ENCODE assay signal across 23 cellular contexts in genomic region chr7:84187087-84187805, GRCh38. TPM values are rescaled to one million over a fixed set of nuclear protein-coding genes. Genes with fewer than 3 reads are reported as not detected.
A peak's percentile ranks its signal among the peaks of the same experiment; 100 is the strongest.
DNase-seq lines count a peak whose midpoint lies in the region; ATAC-seq, FAIRE-seq and TF ChIP-seq lines count a peak whose summit lies in the region.
"Had no signal": no experiment of that assay in that cellular context is flagged by ENCODE, and none has a peak within 500 bp of the region (broad histone marks: within the 10 kb centered on the region; RNA-seq: fewer than 3 reads in every experiment).

No MANE protein-coding gene starts in this region.

- H3K27me3 ChIP-seq in RWPE2 (ENCODE audit: insufficient read depth, poor library complexity, severe bottlenecking) (no peaks in the 10 kb centered on the region), smooth muscle cell (ENCODE audit: low read depth) (no peaks in the 10 kb centered on the region)
- H3K27me3 ChIP-seq: neutrophil, right lobe of liver, thyroid gland had no signal

- peaks cover 19% of the 10 kb centered on the region for H3K79me2 ChIP-seq in smooth muscle cell (ENCODE audit: low read depth)

- H3K4me1 ChIP-seq in RWPE2 (ENCODE audit: insufficient read depth, poor library complexity, severe bottlenecking): peaks cover 49% of the 10 kb centered on the region
- peaks cover 46% of the 10 kb centered on the region for H3K4me1 ChIP-seq in smooth muscle cell (ENCODE audit: low read depth)
- H3K4me1 ChIP-seq: right lobe of liver, thyroid gland had no signal

- H3K9me3 ChIP-seq in RWPE2 (ENCODE audit: severe bottlenecking) (no peaks in the 10 kb centered on the region), smooth muscle cell (replicated peaks; ENCODE audit: low read depth) (no peaks in the 10 kb centered on the region)
- H3K9me3 ChIP-seq: neutrophil, right lobe of liver, thyroid gland had no signal

- peak overlapping the region; percentile 74 for H3K4me2 ChIP-seq in smooth muscle cell

- FAIRE-seq in GM19239 (lab: Jason Lieb, UNC): no peak
- FAIRE-seq: GM12891, K562 had no signal

- H3K27ac Mint-ChIP-seq in activated T-cell treated with anti-CD3 and anti-CD28 coated beads, Interleukin-2, amount 50 U/mL, for 72 hours: no peak overlapping the region
- H3K27ac Mint-ChIP-seq in activated T-cell treated with anti-CD3 and anti-CD28 coated beads, Interleukin-2, amount 50 U/mL, for 24 hours: no peak overlapping the region
- H3K27ac Mint-ChIP-seq: CD8-positive, alpha-beta T cell had no signal

- H3K4me1 Mint-ChIP-seq in activated T-cell treated with anti-CD3 and anti-CD28 coated beads, Interleukin-2, amount 50 U/mL, for 72 hours (ENCODE audit: low read depth): peaks cover 21% of the 10 kb centered on the region
- peaks cover 20% of the 10 kb centered on the region for H3K4me1 Mint-ChIP-seq in activated T-cell treated with anti-CD3 and anti-CD28 coated beads, Interleukin-2, amount 50 U/mL, for 24 hours (ENCODE audit: low read depth)

- H3K27ac ChIP-seq in RWPE2 (ENCODE audit: poor library complexity, severe bottlenecking) (peak overlapping the region; percentile 75), smooth muscle cell (ENCODE audit: low read depth) (peak overlapping the region; percentile 82)
- H3K27ac ChIP-seq: neutrophil, right lobe of liver, thyroid gland had no signal

- no peak for DNase-seq in activated T-cell treated with anti-CD3 and anti-CD28 coated beads, Interleukin-2, amount 50 U/mL, for 72 hours
- DNase-seq in activated T-cell treated with anti-CD3 and anti-CD28 coated beads, Interleukin-2, amount 50 U/mL, for 24 hours: no peak
- DNase-seq in RWPE2 (ENCODE audit: low spot score): no peak
- DNase-seq in fibroblast of peridontal ligament (ENCODE audit: extremely low read depth): peak; percentile 46
- no peak for DNase-seq in smooth muscle cell (lab: John Stamatoyannopoulos, UW; ENCODE audit: unreplicated experiment)
- DNase-seq in anterior cingulate cortex (lab: John Stamatoyannopoulos, UW): no peak
- no peak for DNase-seq in GM19239 (ENCODE audit: insufficient read length, low spot score)
- DNase-seq in glomerular visceral epithelial cell (ENCODE audit: extremely low spot score): no peak
- DNase-seq: activated naive CD4-positive, alpha-beta T cell treated with Interleukin-2 at 50 U/mL for 16 hours; CD8-positive, alpha-beta T cell; central memory CD4-positive, alpha-beta T cell; endodermal cell; H7; NCI-H1105; NCI-H2171 treated with DMSO at 0.1 percent for 48 hours; right lobe of liver; SHP77; stimulated activated CD4-positive, alpha-beta T cell treated with anti-CD3 and anti-CD28 coated beads, Interleukin-2, amount 100 ng/mL, for 48 hours; thyroid gland had no signal

- peaks cover 10% of the 10 kb centered on the region for H3F3A ChIP-seq in smooth muscle cell (ENCODE audit: low read depth)

- H3K4me3 ChIP-seq in RWPE2 (ENCODE audit: severe bottlenecking) (no peak overlapping the region), smooth muscle cell (no peak overlapping the region)
- H3K4me3 ChIP-seq: K562, lung, right lobe of liver, thyroid gland had no signal

- no peaks in the 10 kb centered on the region for H3K9me3 Mint-ChIP-seq in activated T-cell treated with anti-CD3 and anti-CD28 coated beads, Interleukin-2, amount 50 U/mL, for 72 hours
- H3K9me3 Mint-ChIP-seq in activated T-cell treated with anti-CD3 and anti-CD28 coated beads, Interleukin-2, amount 50 U/mL, for 24 hours: no peaks in the 10 kb centered on the region
- H3K9me3 Mint-ChIP-seq: CD8-positive, alpha-beta T cell; endodermal cell had no signal

- ATAC-seq in activated T-cell treated with anti-CD3 and anti-CD28 coated beads, Interleukin-2, amount 50 U/mL, for 72 hours (replicated peaks in 1 of 2): peak; percentile 31 to 38
- ATAC-seq in RWPE2 (ENCODE audit: low read depth): no peak
- ATAC-seq: CD8-positive, alpha-beta T cell; K562; right lobe of liver had no signal

- H3K9ac ChIP-seq in smooth muscle cell (ENCODE audit: low read depth): peak overlapping the region; percentile 13

- H3K36me3 ChIP-seq in RWPE2 (ENCODE audit: low read depth) (no peaks in the 10 kb centered on the region; the same call in 1 of the 2 replicates), smooth muscle cell (ENCODE audit: low read depth) (no peaks in the 10 kb centered on the region)
- H3K36me3 ChIP-seq: neutrophil, right lobe of liver, thyroid gland had no signal

- TF ChIP-seq CTCF in RWPE2 (IDR thresholded peaks at IDR 0.05; ENCODE audit: poor library complexity, severe bottlenecking) (no peak), smooth muscle cell (IDR thresholded peaks at IDR 0.05; ENCODE audit: borderline replicate concordance, insufficient read depth, poor library complexity, severe bottlenecking) (no peak)

- no peak overlapping the region for H3K4me3 Mint-ChIP-seq in activated T-cell treated with anti-CD3 and anti-CD28 coated beads, Interleukin-2, amount 50 U/mL, for 72 hours
- no peak overlapping the region for H3K4me3 Mint-ChIP-seq in activated T-cell treated with anti-CD3 and anti-CD28 coated beads, Interleukin-2, amount 50 U/mL, for 24 hours
- H3K4me3 Mint-ChIP-seq: CD8-positive, alpha-beta T cell; endodermal cell had no signal

- H3K27me3 Mint-ChIP-seq in activated T-cell treated with anti-CD3 and anti-CD28 coated beads, Interleukin-2, amount 50 U/mL, for 72 hours (ENCODE audit: low read depth): no peaks in the 10 kb centered on the region
- H3K27me3 Mint-ChIP-seq in activated T-cell treated with anti-CD3 and anti-CD28 coated beads, Interleukin-2, amount 50 U/mL, for 24 hours: no peaks in the 10 kb centered on the region

- no peaks in the 10 kb centered on the region for H4K20me1 ChIP-seq in smooth muscle cell (ENCODE audit: low read depth)

- no peaks in the 10 kb centered on the region for H3K36me3 Mint-ChIP-seq in activated T-cell treated with anti-CD3 and anti-CD28 coated beads, Interleukin-2, amount 50 U/mL, for 72 hours (ENCODE audit: insufficient read depth in 2 of 2)
- no peaks in the 10 kb centered on the region for H3K36me3 Mint-ChIP-seq in activated T-cell treated with anti-CD3 and anti-CD28 coated beads, Interleukin-2, amount 50 U/mL, for 24 hours (ENCODE audit: low read depth)
- H3K36me3 Mint-ChIP-seq: CD8-positive, alpha-beta T cell had no signal

- H2AFZ ChIP-seq in smooth muscle cell (ENCODE audit: low read depth): peak overlapping the region; percentile 16

RNA-seq across cellular contexts. Expression of gene SEMA3A, which starts 7.3 kb away (rescaled TPM):
- under 1 TPM; 0.62 to 0.63 TPM for total RNA-seq in activated T-cell treated with anti-CD3 and anti-CD28 coated beads, Interleukin-2, amount 50 U/mL, for 72 hours
- 31.3 and 34.6 TPM in 2 replicates for total RNA-seq in smooth muscle cell
- 8.3 and 12.0 TPM in 2 replicates for polyA plus RNA-seq in smooth muscle cell

Comparison
In these comparisons a context has a peak if more than half of its experiments do, and no peak if none do; other contexts are left out.
1. RNA of gene SEMA3A, which starts 7.3 kb away (total RNA-seq): 31.3 to 34.6 TPM in smooth muscle cell; 0.62 to 0.63 TPM in activated T-cell treated with anti-CD3 and anti-CD28 coated beads, Interleukin-2, amount 50 U/mL, for 72 hours; every median in the first group is over 10 times any median in the second.